8 cellular contexts compared by ENCODE assay signal in the genomic region with DNA sequence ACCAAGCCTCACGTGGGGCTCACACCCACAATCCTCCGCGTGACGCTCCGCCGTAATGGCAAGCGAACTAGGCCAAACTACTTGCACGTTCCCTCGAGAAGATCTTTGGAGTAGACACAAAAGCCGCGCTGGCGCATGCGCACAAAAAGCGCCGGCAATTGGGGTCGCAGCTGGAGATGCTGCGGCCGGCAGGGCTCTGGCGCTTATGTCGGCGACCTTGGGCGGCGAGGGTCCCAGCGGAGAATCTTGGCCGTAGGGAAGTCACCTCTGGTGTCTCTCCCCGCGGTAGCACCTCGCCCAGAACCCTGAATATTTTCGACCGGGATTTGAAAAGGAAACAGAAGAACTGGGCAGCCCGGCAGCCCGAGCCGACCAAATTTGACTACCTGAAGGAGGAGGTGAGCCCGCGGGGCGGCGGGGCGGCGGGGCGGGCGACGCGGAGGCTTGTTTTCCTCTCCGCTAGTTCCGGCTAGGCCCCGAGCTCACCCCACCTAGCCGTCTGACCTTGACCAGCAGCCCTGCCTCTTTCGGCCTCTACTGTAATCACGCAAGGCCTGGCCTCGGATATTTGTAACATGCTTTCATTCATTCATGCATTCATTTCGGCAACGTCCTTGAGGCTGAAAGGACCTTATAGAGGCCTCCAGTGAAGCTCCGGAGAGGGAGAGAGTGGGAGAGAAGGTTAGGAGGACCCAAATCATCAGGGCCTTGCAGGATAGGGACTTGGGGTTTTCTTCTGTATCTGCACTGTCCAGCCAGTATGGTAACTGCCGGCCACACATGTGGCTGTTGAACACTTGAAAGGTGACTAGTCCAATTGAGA. TPM values are rescaled to one million over a fixed set of nuclear protein-coding genes. Genes with fewer than 3 reads are reported as not detected.
DNase-seq lines count a peak whose midpoint lies in the region; ATAC-seq lines count a peak whose summit lies in the region.

A gene with protein sequence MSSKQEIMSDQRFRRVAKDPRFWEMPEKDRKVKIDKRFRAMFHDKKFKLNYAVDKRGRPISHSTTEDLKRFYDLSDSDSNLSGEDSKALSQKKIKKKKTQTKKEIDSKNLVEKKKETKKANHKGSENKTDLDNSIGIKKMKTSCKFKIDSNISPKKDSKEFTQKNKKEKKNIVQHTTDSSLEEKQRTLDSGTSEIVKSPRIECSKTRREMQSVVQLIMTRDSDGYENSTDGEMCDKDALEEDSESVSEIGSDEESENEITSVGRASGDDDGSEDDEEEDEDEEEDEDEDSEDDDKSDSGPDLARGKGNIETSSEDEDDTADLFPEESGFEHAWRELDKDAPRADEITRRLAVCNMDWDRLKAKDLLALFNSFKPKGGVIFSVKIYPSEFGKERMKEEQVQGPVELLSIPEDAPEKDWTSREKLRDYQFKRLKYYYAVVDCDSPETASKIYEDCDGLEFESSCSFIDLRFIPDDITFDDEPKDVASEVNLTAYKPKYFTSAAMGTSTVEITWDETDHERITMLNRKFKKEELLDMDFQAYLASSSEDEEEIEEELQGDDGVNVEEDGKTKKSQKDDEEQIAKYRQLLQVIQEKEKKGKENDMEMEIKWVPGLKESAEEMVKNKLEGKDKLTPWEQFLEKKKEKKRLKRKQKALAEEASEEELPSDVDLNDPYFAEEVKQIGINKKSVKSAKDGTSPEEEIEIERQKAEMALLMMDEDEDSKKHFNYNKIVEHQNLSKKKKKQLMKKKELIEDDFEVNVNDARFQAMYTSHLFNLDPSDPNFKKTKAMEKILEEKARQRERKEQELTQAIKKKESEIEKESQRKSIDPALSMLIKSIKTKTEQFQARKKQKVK (minus strand): TSS at position 27 of the 823 bp plus-strand sequence. CDS start 1,779 bp downstream, outside the sequence.
A gene with protein sequence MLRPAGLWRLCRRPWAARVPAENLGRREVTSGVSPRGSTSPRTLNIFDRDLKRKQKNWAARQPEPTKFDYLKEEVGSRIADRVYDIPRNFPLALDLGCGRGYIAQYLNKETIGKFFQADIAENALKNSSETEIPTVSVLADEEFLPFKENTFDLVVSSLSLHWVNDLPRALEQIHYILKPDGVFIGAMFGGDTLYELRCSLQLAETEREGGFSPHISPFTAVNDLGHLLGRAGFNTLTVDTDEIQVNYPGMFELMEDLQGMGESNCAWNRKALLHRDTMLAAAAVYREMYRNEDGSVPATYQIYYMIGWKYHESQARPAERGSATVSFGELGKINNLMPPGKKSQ (plus strand): TSS at position 136 of the 823 bp plus-strand sequence. CDS start 41 bp downstream, at position 177.

- H3K4me1 ChIP-seq in BLaER1 = peaks cover 41% of the 10 kb centered on the region

- peak within 1 kb of the TSS; percentile 93 for H3K27ac Mint-ChIP-seq in activated CD4-positive, alpha-beta T cell treated with anti-CD3 and anti-CD28 coated beads, Interleukin-2, amount 10 ng/mL, durations not matched to agents 7 days and 5 days

- peak within 1 kb of the TSS; percentile 91 for H3K27ac ChIP-seq in BLaER1

- H3K36me3 ChIP-seq in BLaER1 = peaks cover 46% of the 10 kb centered on the region

- H3K9me3 Mint-ChIP-seq in activated CD4-positive, alpha-beta T cell treated with anti-CD3 and anti-CD28 coated beads, Interleukin-2, amount 10 ng/mL, durations not matched to agents 7 days and 5 days = no peaks in the 10 kb centered on the region

- peak within 1 kb of the TSS; percentile 90 for H3K4me3 Mint-ChIP-seq in activated CD4-positive, alpha-beta T cell treated with anti-CD3 and anti-CD28 coated beads, Interleukin-2, amount 10 ng/mL, durations not matched to agents 7 days and 5 days

- peak within 1 kb of the TSS; percentile 94 for H3K9ac ChIP-seq in BLaER1

- peak within 1 kb of the TSS; percentile 84 for H3K4me2 ChIP-seq in BLaER1

- POLR2A ChIA-PET in activated CD4-positive, alpha-beta T cell treated with anti-CD3 and anti-CD28 coated beads, Interleukin-2, amount 10 ng/mL, durations not matched to agents 7 days and 5 days (lab: Charles Lee) = interaction anchor here (0.7 kb wide), 1 partner anchor 160 kb away, joined by 3 read pairs; no protein-coding TSS in a partner anchor

- ATAC-seq in GM19328 (IDR thresholded peaks at IDR 0.05; ENCODE audit: unreplicated experiment) (peak; percentile 96), HG03520 (IDR thresholded peaks at IDR 0.05; ENCODE audit: unreplicated experiment) (peak; percentile 94)

- CTCF ChIA-PET in activated CD4-positive, alpha-beta T cell treated with anti-CD3 and anti-CD28 coated beads, Interleukin-2, amount 10 ng/mL, durations not matched to agents 7 days and 5 days (lab: Charles Lee) = interaction anchor here (0.6 to 2.2 kb wide), 3 partner anchors 9 to 18 kb away, joined by 3 to 16 read pairs (median 3); no protein-coding TSS in a partner anchor

- peaks cover 34% of the 10 kb centered on the region for H4K20me1 ChIP-seq in BLaER1

- H3K36me3 Mint-ChIP-seq in activated CD4-positive, alpha-beta T cell treated with anti-CD3 and anti-CD28 coated beads, Interleukin-2, amount 10 ng/mL, durations not matched to agents 7 days and 5 days (ENCODE audit: low read depth) = peaks cover 35% of the 10 kb centered on the region

- H3K4me1 Mint-ChIP-seq in activated CD4-positive, alpha-beta T cell treated with anti-CD3 and anti-CD28 coated beads, Interleukin-2, amount 10 ng/mL, durations not matched to agents 7 days and 5 days = peaks cover 44% of the 10 kb centered on the region

- DNase-seq in NCI-H69 (lab: John Stamatoyannopoulos, UW) = peak; percentile 99
- DNase-seq in activated CD4-positive, alpha-beta T cell treated with anti-CD3 and anti-CD28 coated beads, Interleukin-2, amount 10 ng/mL, durations not matched to agents 7 days and 5 days = peak; percentile 96
- peak; percentile 61 for DNase-seq in cortex of kidney (lab: John Stamatoyannopoulos, UW)
- peak; percentile 99 for DNase-seq in left kidney (ENCODE audit: low read depth, low spot score)
- DNase-seq in stimulated activated CD4-positive, alpha-beta T cell treated with anti-CD3 and anti-CD28 coated beads, Interleukin-2, amount 100 ng/mL, for 24 hours = peak; percentile 91 to 92

- H3K4me3 ChIP-seq in BLaER1 = peak within 1 kb of the TSS; percentile 91

- H3K27me3 Mint-ChIP-seq in activated CD4-positive, alpha-beta T cell treated with anti-CD3 and anti-CD28 coated beads, Interleukin-2, amount 10 ng/mL, durations not matched to agents 7 days and 5 days = no peaks in the 10 kb centered on the region

- H3K9me3 ChIP-seq in BLaER1 = no peaks in the 10 kb centered on the region

- no peaks in the 10 kb centered on the region for H3K27me3 ChIP-seq in BLaER1

RNA-seq across cellular contexts. Expression of the first gene that starts in this region (rescaled TPM):
- 10 to 100 TPM; 12.4 to 12.7 TPM for total RNA-seq in activated CD4-positive, alpha-beta T cell treated with anti-CD3 and anti-CD28 coated beads, Interleukin-2, amount 10 ng/mL, durations not matched to agents 7 days and 5 days

RNA-seq across cellular contexts. Expression of the second gene that starts in this region (rescaled TPM):
- total RNA-seq in activated CD4-positive, alpha-beta T cell treated with anti-CD3 and anti-CD28 coated beads, Interleukin-2, amount 10 ng/mL, durations not matched to agents 7 days and 5 days = 10 to 100 TPM; 21.2 to 25.4 TPM

Comparison
In these comparisons a context has a peak if more than half of its experiments do, and no peak if none do; other contexts are left out.
1. Peak in every context shown above with its lines: DNase-seq, ATAC-seq, H3K4me3 ChIP-seq and H3K27ac ChIP-seq.